Comparison of ENCODE assay signal across 14 cellular contexts in genomic region chr19:19145281-19145999, GRCh38. TPM values are rescaled to one million over a fixed set of nuclear protein-coding genes. Genes with fewer than 3 reads are reported as not detected.
DNase-seq lines count a peak whose midpoint lies in the region; ATAC-seq, FAIRE-seq and TF ChIP-seq lines count a peak whose summit lies in the region.
"Had no signal": no experiment of that assay in that cellular context is flagged by ENCODE, and none has a peak within 500 bp of the region (broad histone marks: within the 10 kb centered on the region; RNA-seq: fewer than 3 reads in every experiment).

No MANE protein-coding gene starts in this region.

- ATAC-seq in activated naive CD8-positive, alpha-beta T cell treated with anti-CD3 and anti-CD28 coated beads, Interleukin-2, amount 50 U/mL, for 24 hours, result peak; percentile 3
- ATAC-seq in upper lobe of right lung, result peak; percentile 13

- no peak overlapping the region; the same call in 1 of the 2 replicates for H2BK12ac ChIP-seq in H1 (ENCODE audit: low read depth, low read length)

- H2AFZ ChIP-seq in H1 (ENCODE audit: low read length) (no peak overlapping the region), neural cell (ENCODE audit: low read depth, low read length) (peak overlapping the region; percentile 14)

- H4K20me1 ChIP-seq in H1 (replicated peaks in 1 of 2; ENCODE audit: control insufficient read depth in 1 of 2, insufficient read depth in 2 of 2, low read length in 2 of 2) (no peaks in the 10 kb centered on the region), neural cell (ENCODE audit: insufficient read depth) (no peaks in the 10 kb centered on the region)

- H3K9ac ChIP-seq in H1 (replicated peaks in 1 of 4; ENCODE audit: extremely low read depth in 1 of 4, low read depth in 3 of 4, low read length in 3 of 4) (no peak overlapping the region), neural cell (ENCODE audit: low read length) (no peak overlapping the region)

- peak overlapping the region; percentile 75 for H4K5ac ChIP-seq in H1 (ENCODE audit: insufficient read length, low read depth, low read length)

- H3K79me2 ChIP-seq in H1 (ENCODE audit: control insufficient read depth in 1 of 2, insufficient read depth in 2 of 2, low read length in 2 of 2) (no peaks in the 10 kb centered on the region), neural cell (replicated peaks; ENCODE audit: insufficient read depth, low read length) (no peaks in the 10 kb centered on the region)

- H2BK5ac ChIP-seq in H1 (ENCODE audit: low read depth, low read length), result 0 out of 2 replicates have a peak overlapping the region, but pooled peaks have one; percentile 44

- no peak overlapping the region for H2AK5ac ChIP-seq in H1 (ENCODE audit: low read depth, low read length)

- H3K79me1 ChIP-seq in H1 (ENCODE audit: low read depth, low read length), result no peaks in the 10 kb centered on the region

- no peak overlapping the region for H3K56ac ChIP-seq in H1 (replicated peaks; ENCODE audit: insufficient read length, low read depth, low read length)

- no peaks in the 10 kb centered on the region for H3K9me2 ChIP-seq in neural cell (ENCODE audit: insufficient read depth, low read length)

- no peaks in the 10 kb centered on the region for H3K9me3 ChIP-seq in H1 (ENCODE audit: insufficient read depth in 2 of 2, low read depth in 1 of 2, low read length in 1 of 2)
- H3K9me3 ChIP-seq in neural cell (ENCODE audit: low read length), result no peaks in the 10 kb centered on the region
- H3K9me3 ChIP-seq in upper lobe of right lung, result no peaks in the 10 kb centered on the region

- no peak overlapping the region for H4K8ac ChIP-seq in H1 (ENCODE audit: extremely low read depth, insufficient read depth, low read length)

- peak overlapping the region; percentile 91 for H4K91ac ChIP-seq in H1 (replicated peaks; ENCODE audit: insufficient read length, low read length)

- no peak for TF ChIP-seq CTCF in H1 (IDR thresholded peaks at IDR 0.05; ENCODE audit: control extremely low read depth in 1 of 3, insufficient read depth in 1 of 3, low read depth in 1 of 3, low read length in 3 of 3)
- TF ChIP-seq CTCF in neural cell (IDR thresholded peaks at IDR 0.05; ENCODE audit: poor library complexity, severe bottlenecking), result no peak
- TF ChIP-seq CTCF in upper lobe of right lung (IDR thresholded peaks at IDR 0.05), result no peak

- H3K4me2 ChIP-seq in H1 (ENCODE audit: insufficient read depth in 1 of 2, low read depth in 2 of 2, low read length in 2 of 2), result no peak overlapping the region
- H3K4me2 ChIP-seq in neural cell (ENCODE audit: low read length), result no peak overlapping the region

- CTCF ChIA-PET in H1 (lab: Charles Lee; ENCODE audit: partially characterized antibody), result interaction anchor here (0.7 to 4.7 kb wide), 22 partner anchors 9 to 345 kb away, joined by 3 to 85 read pairs (median 4); partner anchors contain the start of gene NR2C2AP

- no peak for TF ChIP-seq POLR2A in H1 (IDR thresholded peaks at IDR 0.05; ENCODE audit: control extremely low read depth in 1 of 2, low read depth in 2 of 2, low read length in 2 of 2)

- no peaks in the 10 kb centered on the region for H3K23me2 ChIP-seq in H1 (ENCODE audit: low read depth, low read length)

- no peak overlapping the region for H3K14ac ChIP-seq in H1 (ENCODE audit: insufficient read length)

- peak overlapping the region; percentile 78 for H3K4ac ChIP-seq in H1 (replicated peaks; ENCODE audit: insufficient read length, low read depth, low read length)

- no peak for DNase-seq in activated naive CD8-positive, alpha-beta T cell treated with anti-CD3 and anti-CD28 coated beads, Interleukin-2, amount 50 U/mL, for 24 hours
- DNase-seq in activated naive CD8-positive, alpha-beta T cell treated with anti-CD3 and anti-CD28 coated beads for 36 hours, result no peak
- no peak for DNase-seq in H1 (ENCODE audit: low read depth in 1 of 2, low spot score in 2 of 2)
- DNase-seq in upper lobe of right lung, result no peak
- DNase-seq in OCI-M2 (lab: John Stamatoyannopoulos, UW; ENCODE audit: unreplicated experiment), result no peak
- DNase-seq in NCI-H226, result no peak
- no peak for DNase-seq in A172 (ENCODE audit: low spot score)
- DNase-seq: kidney glomerular epithelial cell, NCI-H1417 treated with DMSO at 0.1 percent for 48 hours had no signal

- no peak for FAIRE-seq in H1 (lab: Jason Lieb, UNC)
- FAIRE-seq: RCC 7860 had no signal

- H3K27ac ChIP-seq in H1 (ENCODE audit: low read depth, low read length), result no peak overlapping the region
- no peak overlapping the region for H3K27ac ChIP-seq in neural cell (ENCODE audit: low read length)
- H3K27ac ChIP-seq in upper lobe of right lung, result no peak overlapping the region

- TF ChIP-seq EP300 in H1 (IDR thresholded peaks at IDR 0.05; ENCODE audit: borderline replicate concordance in 1 of 2, low read depth in 2 of 2, low read length in 2 of 2) (no peak), neural cell (conservative IDR thresholded peaks at IDR 0.05; ENCODE audit: poor library complexity, severe bottlenecking) (no peak)

- WGBS in H1 (ENCODE audit: extremely low coverage in 1 of 2, insufficient coverage in 1 of 2, insufficient read length in 1 of 2, insufficient replicate concordance in 2 of 2, low coverage in 1 of 2, low lambda C conversion rate in 2 of 2, missing lambda C conversion rate in 1 of 2), 2 experiments, result 84% methylated on average over 28 of the region's 45 CpGs; no CpG with 5 or more reads in 1 of the 2 experiments

- POLR2A ChIA-PET in H1 (lab: Charles Lee; ENCODE audit: partially characterized antibody), result interaction anchor here (0.7 to 5.7 kb wide), 4 partner anchors 9 to 32 kb away, joined by 3 to 33 read pairs (median 12); no protein-coding TSS in a partner anchor

- H3K27me3 Mint-ChIP-seq in activated naive CD8-positive, alpha-beta T cell treated with anti-CD3 and anti-CD28 coated beads, Interleukin-2, amount 50 U/mL, for 24 hours, result no peaks in the 10 kb centered on the region
- H3K27me3 Mint-ChIP-seq in activated naive CD8-positive, alpha-beta T cell treated with anti-CD3 and anti-CD28 coated beads for 36 hours, result no peaks in the 10 kb centered on the region
- H3K27me3 Mint-ChIP-seq: activated CD4-positive, alpha-beta memory T cell treated with anti-CD3 and anti-CD28 coated beads, Interleukin-2, amount 10 ng/mL, durations not matched to agents 7 days and 5 days; naive thymus-derived CD8-positive, alpha-beta T cell had no signal

- no peak overlapping the region for H2BK120ac ChIP-seq in H1 (replicated peaks; ENCODE audit: low read depth, low read length)

- intact Hi-C loops in upper lobe of right lung (cut with DNase I), result no loop called here

- H2BK15ac ChIP-seq in H1 (ENCODE audit: low read length), result no peak overlapping the region

- H3K9me3 Mint-ChIP-seq in activated naive CD8-positive, alpha-beta T cell treated with anti-CD3 and anti-CD28 coated beads, Interleukin-2, amount 50 U/mL, for 24 hours, result no peaks in the 10 kb centered on the region
- no peaks in the 10 kb centered on the region for H3K9me3 Mint-ChIP-seq in activated naive CD8-positive, alpha-beta T cell treated with anti-CD3 and anti-CD28 coated beads for 36 hours
- H3K9me3 Mint-ChIP-seq: activated CD4-positive, alpha-beta memory T cell treated with anti-CD3 and anti-CD28 coated beads, Interleukin-2, amount 10 ng/mL, durations not matched to agents 7 days and 5 days; naive thymus-derived CD8-positive, alpha-beta T cell had no signal

- TF ChIP-seq RAD21 in H1 (IDR thresholded peaks at IDR 0.05 in 1 of 2, conservative IDR thresholded peaks at IDR 0.05 in 1 of 2; ENCODE audit: low read depth in 2 of 2, low read length in 2 of 2), result no peak
- TF ChIP-seq RAD21 in neural cell (conservative IDR thresholded peaks at IDR 0.05), result no peak

- H3K23ac ChIP-seq in H1 (ENCODE audit: insufficient read length), result no peak overlapping the region

- peaks cover 3% of the 10 kb centered on the region for H3K36me3 Mint-ChIP-seq in activated naive CD8-positive, alpha-beta T cell treated with anti-CD3 and anti-CD28 coated beads, Interleukin-2, amount 50 U/mL, for 24 hours (ENCODE audit: low read depth)
- H3K36me3 Mint-ChIP-seq in activated naive CD8-positive, alpha-beta T cell treated with anti-CD3 and anti-CD28 coated beads for 36 hours, result no peaks in the 10 kb centered on the region

- no peaks in the 10 kb centered on the region for H3K36me3 ChIP-seq in H1 (ENCODE audit: control insufficient read depth in 2 of 4, insufficient read depth in 4 of 4, low read length in 3 of 4)
- H3K36me3 ChIP-seq in neural cell (ENCODE audit: insufficient read depth, low read length), result no peaks in the 10 kb centered on the region
- H3K36me3 ChIP-seq in upper lobe of right lung, result peaks cover 15% of the 10 kb centered on the region

- no peak overlapping the region for H3K27ac Mint-ChIP-seq in activated naive CD8-positive, alpha-beta T cell treated with anti-CD3 and anti-CD28 coated beads, Interleukin-2, amount 50 U/mL, for 24 hours
- no peak overlapping the region for H3K27ac Mint-ChIP-seq in activated naive CD8-positive, alpha-beta T cell treated with anti-CD3 and anti-CD28 coated beads for 36 hours
- H3K27ac Mint-ChIP-seq: activated CD4-positive, alpha-beta memory T cell treated with anti-CD3 and anti-CD28 coated beads, Interleukin-2, amount 10 ng/mL, durations not matched to agents 7 days and 5 days had no signal

- H3F3A ChIP-seq in neural cell (ENCODE audit: insufficient read depth, low read length, poor library complexity, severe bottlenecking), result no peaks in the 10 kb centered on the region

- H2BK20ac ChIP-seq in H1 (ENCODE audit: low read length), result no peak overlapping the region

- no peak overlapping the region; the same call in 1 of the 2 replicates for H3K18ac ChIP-seq in H1 (ENCODE audit: extremely low read depth, low read length)

- no peaks in the 10 kb centered on the region for H3K4me1 Mint-ChIP-seq in activated naive CD8-positive, alpha-beta T cell treated with anti-CD3 and anti-CD28 coated beads, Interleukin-2, amount 50 U/mL, for 24 hours
- no peaks in the 10 kb centered on the region for H3K4me1 Mint-ChIP-seq in activated naive CD8-positive, alpha-beta T cell treated with anti-CD3 and anti-CD28 coated beads for 36 hours
- H3K4me1 Mint-ChIP-seq: activated CD4-positive, alpha-beta memory T cell treated with anti-CD3 and anti-CD28 coated beads, Interleukin-2, amount 10 ng/mL, durations not matched to agents 7 days and 5 days had no signal

- no peak overlapping the region for H3K4me3 Mint-ChIP-seq in activated naive CD8-positive, alpha-beta T cell treated with anti-CD3 and anti-CD28 coated beads, Interleukin-2, amount 50 U/mL, for 24 hours
- H3K4me3 Mint-ChIP-seq in activated naive CD8-positive, alpha-beta T cell treated with anti-CD3 and anti-CD28 coated beads for 36 hours, result no peak overlapping the region
- H3K4me3 Mint-ChIP-seq: activated CD4-positive, alpha-beta memory T cell treated with anti-CD3 and anti-CD28 coated beads, Interleukin-2, amount 10 ng/mL, durations not matched to agents 7 days and 5 days; naive thymus-derived CD8-positive, alpha-beta T cell had no signal

- H3K4me1 ChIP-seq in H1 (replicated peaks in 1 of 4; ENCODE audit: control insufficient read depth in 3 of 4, insufficient read depth in 4 of 4, low read length in 3 of 4) (peaks cover 0 to 2% (median under 1%) of the 10 kb centered on the region in 4 experiments; a peak in 2 of 7 replicates), upper lobe of right lung (peaks cover 4% of the 10 kb centered on the region)

- H3K27me3 ChIP-seq in H1 (replicated peaks in 1 of 4; ENCODE audit: control insufficient read depth in 3 of 4, extremely low read depth in 1 of 4, insufficient read depth in 3 of 4, low read length in 3 of 4) (no peaks in the 10 kb centered on the region; a peak in 1 of 7 replicates), neural cell (ENCODE audit: insufficient read depth, low read depth, low read length) (no peaks in the 10 kb centered on the region), upper lobe of right lung (no peaks in the 10 kb centered on the region)

- peak overlapping the region in 1 of 4 experiments; percentile 29; a peak in 2 of 8 replicates for H3K4me3 ChIP-seq in H1 (ENCODE audit: extremely low read depth in 1 of 4, insufficient read depth in 2 of 4, low read depth in 3 of 4, low read length in 4 of 4)
- no peak overlapping the region for H3K4me3 ChIP-seq in neural cell (ENCODE audit: low read length)
- no peak overlapping the region for H3K4me3 ChIP-seq in upper lobe of right lung

RNA-seq across cellular contexts. Expression of gene TMEM161A, which starts 7.2 kb away (rescaled TPM):
- 10 to 100 TPM; 24.2 to 25.8 TPM for total RNA-seq in activated naive CD8-positive, alpha-beta T cell treated with anti-CD3 and anti-CD28 coated beads for 36 hours
- total RNA-seq in H1 (2021; fragmentation: NEBNext Ultra II Directional; extraction: Animal tissue kit (Norgen Biotek cat#: 25700)), result 41.9 and 47.8 TPM in 2 replicates
- polyA plus RNA-seq in H1 (2011; rRNA removed) (103 and 153 TPM in 2 replicates), neural cell (19.5 and 22.4 TPM in 2 replicates)
- 80.8 TPM for polyA plus RNA-seq in H1 (2011; cell fraction: cytosol; rRNA removed)
- polyA plus RNA-seq in H1 (2011; cell fraction: nucleus; rRNA removed), result 202 TPM
- 26.3 to 50.2 TPM (median 47.7 TPM) in 4 replicates for polyA plus RNA-seq in H1 (2012, experiment 1 of 2)
- polyA plus RNA-seq in H1 (2012, experiment 2 of 2), result 46.4 TPM
- 62.3 TPM for polyA plus RNA-seq in H1 (2013, experiment 1 of 2)
- 53.9 TPM for polyA plus RNA-seq in H1 (2013, experiment 2 of 2)
- 46.0 and 81.2 TPM in 2 replicates for polyA minus RNA-seq in H1 (2011; rRNA and poly(A)+ RNA removed)
- polyA minus RNA-seq in H1 (2011; cell fraction: cytosol; rRNA and poly(A)+ RNA removed), result 40.2 TPM
- polyA minus RNA-seq in H1 (2011; cell fraction: nucleus; rRNA and poly(A)+ RNA removed), result 34.3 TPM
- polyA minus RNA-seq in neural cell, result 7.9 and 13.6 TPM in 2 replicates
- total RNA-seq in upper lobe of right lung, result 31.0 TPM
- 29.1 and 31.5 TPM in 2 replicates for total RNA-seq in A172 (2014; rRNA removed; shearing (Covaris generic))

RNA-seq across cellular contexts. Expression of gene MEF2B, which starts 24.6 kb away (rescaled TPM):
- 1 to 10 TPM; 1.6 to 2.3 TPM for total RNA-seq in activated naive CD8-positive, alpha-beta T cell treated with anti-CD3 and anti-CD28 coated beads for 36 hours
- total RNA-seq in H1 (2021; fragmentation: NEBNext Ultra II Directional; extraction: Animal tissue kit (Norgen Biotek cat#: 25700)), result 2.8 and 4.1 TPM in 2 replicates
- polyA plus RNA-seq in H1 (2011; rRNA removed), result 3.7 and 17.8 TPM in 2 replicates
- 8.9 TPM for polyA plus RNA-seq in H1 (2011; cell fraction: cytosol; rRNA removed)
- polyA plus RNA-seq in H1 (2011; cell fraction: nucleus; rRNA removed), result 17.1 TPM
- polyA plus RNA-seq in H1 (2012, experiment 1 of 2), result 1.4 to 2.8 TPM (median 1.6 TPM) in 4 replicates
- polyA plus RNA-seq in H1 (2012, experiment 2 of 2), result 1.7 TPM
- 1.1 TPM for polyA plus RNA-seq in H1 (2013, experiment 1 of 2)
- polyA plus RNA-seq in H1 (2013, experiment 2 of 2), result 1.5 TPM
- polyA minus RNA-seq in H1 (2011; rRNA and poly(A)+ RNA removed), result 0.76 and 2.1 TPM in 2 replicates
- polyA minus RNA-seq in H1 (2011; cell fraction: cytosol; rRNA and poly(A)+ RNA removed), result not detected
- polyA minus RNA-seq in H1 (2011; cell fraction: nucleus; rRNA and poly(A)+ RNA removed), result 1.4 TPM
- 0.22 TPM in 1 of 2 replicates, not detected in the other for polyA plus RNA-seq in neural cell
- not detected in 2 replicates for polyA minus RNA-seq in neural cell
- 1.4 TPM for total RNA-seq in upper lobe of right lung
- not detected in 2 replicates for total RNA-seq in A172 (2014; rRNA removed; shearing (Covaris generic))
- total RNA-seq: temporal lobe had no signal

RNA-seq across cellular contexts. Expression of gene BORCS8, which starts 46.5 kb away (rescaled TPM):
- total RNA-seq in activated naive CD8-positive, alpha-beta T cell treated with anti-CD3 and anti-CD28 coated beads for 36 hours, result 10 to 100 TPM; 29.8 to 31.1 TPM
- 15.9 and 20.9 TPM in 2 replicates for total RNA-seq in H1 (2021; fragmentation: NEBNext Ultra II Directional; extraction: Animal tissue kit (Norgen Biotek cat#: 25700))
- polyA plus RNA-seq in H1 (2011; rRNA removed) (15.0 and 22.9 TPM in 2 replicates), neural cell (58.8 and 75.6 TPM in 2 replicates)
- 15.4 TPM for polyA plus RNA-seq in H1 (2011; cell fraction: cytosol; rRNA removed)
- polyA plus RNA-seq in H1 (2011; cell fraction: nucleus; rRNA removed), result 24.2 TPM
- 11.8 to 16.6 TPM (median 13.8 TPM) in 4 replicates for polyA plus RNA-seq in H1 (2012, experiment 1 of 2)
- 10.5 TPM for polyA plus RNA-seq in H1 (2012, experiment 2 of 2)
- polyA plus RNA-seq in H1 (2013, experiment 1 of 2), result 13.4 TPM
- polyA plus RNA-seq in H1 (2013, experiment 2 of 2), result 13.0 TPM
- polyA minus RNA-seq in H1 (2011; rRNA and poly(A)+ RNA removed), result 10.8 and 12.8 TPM in 2 replicates
- 4.4 TPM for polyA minus RNA-seq in H1 (2011; cell fraction: cytosol; rRNA and poly(A)+ RNA removed)
- polyA minus RNA-seq in H1 (2011; cell fraction: nucleus; rRNA and poly(A)+ RNA removed), result 12.4 TPM
- polyA minus RNA-seq in neural cell, result 16.2 and 18.5 TPM in 2 replicates
- 24.8 TPM for total RNA-seq in upper lobe of right lung
- total RNA-seq in A172 (2014; rRNA removed; shearing (Covaris generic)), result 22.0 and 25.6 TPM in 2 replicates

RNA-seq across cellular contexts. Expression of gene RFXANK, which starts 46.6 kb away (rescaled TPM):
- 10 to 100 TPM; 84.6 to 85.4 TPM for total RNA-seq in activated naive CD8-positive, alpha-beta T cell treated with anti-CD3 and anti-CD28 coated beads for 36 hours
- total RNA-seq in H1 (2021; fragmentation: NEBNext Ultra II Directional; extraction: Animal tissue kit (Norgen Biotek cat#: 25700)), result 72.9 and 77.7 TPM in 2 replicates
- polyA plus RNA-seq in H1 (2011; rRNA removed), result 87.5 and 105 TPM in 2 replicates
- 84.1 TPM for polyA plus RNA-seq in H1 (2011; cell fraction: cytosol; rRNA removed)
- polyA plus RNA-seq in H1 (2011; cell fraction: nucleus; rRNA removed), result 140 TPM
- polyA plus RNA-seq in H1 (2012, experiment 1 of 2), result 71.3 to 123 TPM (median 104 TPM) in 4 replicates
- 156 TPM for polyA plus RNA-seq in H1 (2012, experiment 2 of 2)
- polyA plus RNA-seq in H1 (2013, experiment 1 of 2), result 97.6 TPM
- 103 TPM for polyA plus RNA-seq in H1 (2013, experiment 2 of 2)
- 29.0 and 36.8 TPM in 2 replicates for polyA minus RNA-seq in H1 (2011; rRNA and poly(A)+ RNA removed)
- polyA minus RNA-seq in H1 (2011; cell fraction: cytosol; rRNA and poly(A)+ RNA removed), result 32.7 TPM
- polyA minus RNA-seq in H1 (2011; cell fraction: nucleus; rRNA and poly(A)+ RNA removed), result 47.1 TPM
- 40.0 and 42.8 TPM in 2 replicates for polyA plus RNA-seq in neural cell
- 14.4 and 18.8 TPM in 2 replicates for polyA minus RNA-seq in neural cell
- 66.8 TPM for total RNA-seq in upper lobe of right lung
- 122 TPM in 2 replicates for total RNA-seq in A172 (2014; rRNA removed; shearing (Covaris generic))

RNA-seq across cellular contexts. Expression of gene NR2C2AP, which starts 57.8 kb away (rescaled TPM):
- total RNA-seq in activated naive CD8-positive, alpha-beta T cell treated with anti-CD3 and anti-CD28 coated beads for 36 hours, result 10 to 100 TPM; 46.0 to 47.6 TPM
- 20.5 and 24.9 TPM in 2 replicates for total RNA-seq in H1 (2021; fragmentation: NEBNext Ultra II Directional; extraction: Animal tissue kit (Norgen Biotek cat#: 25700))
- polyA plus RNA-seq in H1 (2011; rRNA removed), result 16.4 TPM in 2 replicates
- 20.5 TPM for polyA plus RNA-seq in H1 (2011; cell fraction: cytosol; rRNA removed)
- 26.2 TPM for polyA plus RNA-seq in H1 (2011; cell fraction: nucleus; rRNA removed)
- polyA plus RNA-seq in H1 (2012, experiment 1 of 2), result 18.7 to 25.9 TPM (median 23.8 TPM) in 4 replicates
- polyA plus RNA-seq in H1 (2012, experiment 2 of 2), result 27.7 TPM
- 13.6 TPM for polyA plus RNA-seq in H1 (2013, experiment 1 of 2)
- 13.5 TPM for polyA plus RNA-seq in H1 (2013, experiment 2 of 2)
- 11.5 and 12.5 TPM in 2 replicates for polyA minus RNA-seq in H1 (2011; rRNA and poly(A)+ RNA removed)
- polyA minus RNA-seq in H1 (2011; cell fraction: cytosol; rRNA and poly(A)+ RNA removed), result 4.9 TPM
- 7.6 TPM for polyA minus RNA-seq in H1 (2011; cell fraction: nucleus; rRNA and poly(A)+ RNA removed)
- polyA plus RNA-seq in neural cell, result 15.1 and 21.6 TPM in 2 replicates
- 5.8 and 6.1 TPM in 2 replicates for polyA minus RNA-seq in neural cell
- 12.6 TPM for total RNA-seq in upper lobe of right lung
- total RNA-seq in A172 (2014; rRNA removed; shearing (Covaris generic)), result 30.3 and 30.6 TPM in 2 replicates
